Comparison of ENCODE assay signal across 7 cellular contexts in genomic region chr20:63009988-63010769, GRCh38. TPM values are rescaled to one million over a fixed set of nuclear protein-coding genes. Genes with fewer than 3 reads are reported as not detected.
A peak's percentile ranks its signal among the peaks of the same experiment; 100 is the strongest.
DNase-seq lines count a peak whose midpoint lies in the region; ATAC-seq and TF ChIP-seq lines count a peak whose summit lies in the region.

No MANE protein-coding gene starts in this region.

- H3K4me3 ChIP-seq in Panc1 (ENCODE audit: low read depth in 2 of 2, low read length in 2 of 2): peak overlapping the region; percentile 16 to 39; a peak in 3 of 4 replicates
- H3K4me3 ChIP-seq in skeletal muscle tissue (ENCODE audit: low read length in 3 of 3): peak overlapping the region in 2 of 3 donors; percentile 13 to 20
- H3K4me3 ChIP-seq in hepatocyte: no peak overlapping the region

- H3K4me1 ChIP-seq in Panc1 (ENCODE audit: control insufficient read depth, insufficient read depth, low read length): peaks cover 6% of the 10 kb centered on the region
- peaks cover 5 to 6% (median 5%) of the 10 kb centered on the region in 3 donors for H3K4me1 ChIP-seq in skeletal muscle tissue (ENCODE audit: control insufficient read depth in 3 of 3, insufficient read depth in 3 of 3, low read length in 3 of 3)
- H3K4me1 ChIP-seq in hepatocyte (ENCODE audit: insufficient read depth): peaks cover 11% of the 10 kb centered on the region

- no peaks in the 10 kb centered on the region for H3K27me3 ChIP-seq in Panc1 (ENCODE audit: control insufficient read depth, insufficient read depth, low read length)
- peaks cover 75 to 89% (median 78%) of the 10 kb centered on the region in 3 donors for H3K27me3 ChIP-seq in skeletal muscle tissue (ENCODE audit: control insufficient read depth in 3 of 3, insufficient read depth in 3 of 3, low read length in 3 of 3)
- H3K27me3 ChIP-seq in hepatocyte: peaks cover 90% of the 10 kb centered on the region

- H3K9me2 ChIP-seq in hepatocyte (replicated peaks; ENCODE audit: insufficient read depth): no peaks in the 10 kb centered on the region

- no peak overlapping the region for H2AFZ ChIP-seq in hepatocyte

- CTCF ChIA-PET in Panc1 (lab: Charles Lee): interaction anchor here (0.7 kb wide), 1 partner anchor 82 kb away, joined by 7 read pairs; no protein-coding TSS in a partner anchor

- intact Hi-C loops in Panc1 (cut with micrococcal nuclease; ENCODE audit: unreplicated experiment): no loop called here

- H4K20me1 ChIP-seq in hepatocyte (ENCODE audit: insufficient read depth, poor library complexity, severe bottlenecking): no peaks in the 10 kb centered on the region

- H3K9me3 ChIP-seq in Panc1 (ENCODE audit: control insufficient read depth, insufficient read depth, low read depth, low read length): peaks cover 8% of the 10 kb centered on the region
- peaks cover 0 to 8% (median 0%) of the 10 kb centered on the region in 3 donors for H3K9me3 ChIP-seq in skeletal muscle tissue (ENCODE audit: control insufficient read depth in 3 of 3, low read length in 3 of 3)
- no peaks in the 10 kb centered on the region for H3K9me3 ChIP-seq in hepatocyte (ENCODE audit: low read depth)

- ATAC-seq in GM19035 (IDR thresholded peaks at IDR 0.05; ENCODE audit: unreplicated experiment): peak; percentile 52
- ATAC-seq in HG03045 (IDR thresholded peaks at IDR 0.05; ENCODE audit: unreplicated experiment): peak; percentile 39
- ATAC-seq in Panc1: no peak

- H3K27ac ChIP-seq in Panc1 (ENCODE audit: low read length) (no peak overlapping the region), skeletal muscle tissue (ENCODE audit: low read depth, low read length) (no peak overlapping the region), hepatocyte (no peak overlapping the region)

- POLR2A ChIA-PET in Panc1 (lab: Charles Lee): no interaction called here

- H3K9ac ChIP-seq in skeletal muscle tissue (ENCODE audit: low read depth in 1 of 3, low read length in 3 of 3): no peak overlapping the region

- 74% methylated on average over 29 of the region's 30 CpGs for WGBS in hepatocyte (ENCODE audit: low lambda C conversion rate, missing lambda C conversion rate)

- H3K79me2 ChIP-seq in hepatocyte: no peaks in the 10 kb centered on the region

- DNase-seq in Panc1 (ENCODE audit: low read depth, low spot score) (no peak), hepatocyte (ENCODE audit: low spot score) (no peak), AML-193 (lab: John Stamatoyannopoulos, UW) (no peak)
- peak; percentile 78 for DNase-seq in activated naive CD4-positive, alpha-beta T cell treated with Interleukin-2 at 50 U/mL for 16 hours

- in situ Hi-C loops in Panc1 (cut with HindIII; ENCODE audit: low pct_unique_long_range_greater_than_20kb, low sequenced_read_pairs): no loop called here

- TF ChIP-seq CTCF in Panc1 (IDR thresholded peaks at IDR 0.05): no peak
- no peak for TF ChIP-seq CTCF in hepatocyte (IDR thresholded peaks at IDR 0.05; ENCODE audit: poor library complexity)

- BruUV-seq in Panc1 (replicated peaks; lab: Mats Ljungman, UMichigan): no TSS peak

- no peaks in the 10 kb centered on the region for H3K36me3 ChIP-seq in Panc1 (ENCODE audit: control insufficient read depth, insufficient read depth, low read length)
- H3K36me3 ChIP-seq in skeletal muscle tissue (ENCODE audit: control insufficient read depth in 3 of 3, insufficient read depth in 3 of 3, low read length in 3 of 3): no peaks in the 10 kb centered on the region
- H3K36me3 ChIP-seq in hepatocyte (replicated peaks; ENCODE audit: insufficient read depth, low read depth): no peaks in the 10 kb centered on the region

- H3K4me2 ChIP-seq in hepatocyte: no peak overlapping the region

RNA-seq across cellular contexts. Expression of gene BHLHE23, which starts 3.4 kb away (rescaled TPM):
- not detected for total RNA-seq in Panc1 (2021; ENCODE audit: unreplicated experiment)
- not detected for polyA plus RNA-seq in Panc1 (2012; ENCODE audit: insufficient read length)
- not detected for total RNA-seq in skeletal muscle tissue
- not detected in 2 replicates for total RNA-seq in hepatocyte
- not detected in 2 replicates for polyA plus RNA-seq in hepatocyte

RNA-seq across cellular contexts. Expression of gene SLC17A9, which starts 57.7 kb away (rescaled TPM):
- total RNA-seq in Panc1 (2021; ENCODE audit: unreplicated experiment): 0.28 TPM
- not detected for polyA plus RNA-seq in Panc1 (2012; ENCODE audit: insufficient read length)
- not detected for total RNA-seq in skeletal muscle tissue
- 17.3 and 26.9 TPM in 2 replicates for total RNA-seq in hepatocyte
- polyA plus RNA-seq in hepatocyte: 83.9 and 113 TPM in 2 replicates

Comparison
In these comparisons a context has a peak if more than half of its experiments do, and no peak if none do; other contexts are left out.
1. RNA of gene SLC17A9, which starts 57.7 kb away (total RNA-seq): 17.3 to 26.9 TPM in hepatocyte; 0.28 TPM in Panc1 (single experiment) and not detected in skeletal muscle tissue (single experiment); every median in the first group is over 10 times any median in the second.